ENCODE assay signal across 25 cellular contexts in genomic region chr12:5217936-5218335, GRCh38.
"Had no signal": no experiment of that assay in that cellular context is flagged by ENCODE, and none has a peak within 500 bp of the region (broad histone marks: within the 10 kb centered on the region; RNA-seq: fewer than 3 reads in every experiment).

No MANE protein-coding gene starts in this region.

- H3K27ac ChIP-seq: coronary artery, dorsolateral prefrontal cortex, epithelial cell of prostate, esophagus squamous epithelium, gastrocnemius medialis, heart right ventricle, left lung, lower lobe of right lung had no signal

- H3K36me3 Mint-ChIP-seq: mesothelial cell of epicardium, naive B cell had no signal

- FAIRE-seq: colon, islet of Langerhans, keratinocyte had no signal

- H3K4me3 Mint-ChIP-seq: mesothelial cell of epicardium, naive B cell had no signal

- H3K9me3 ChIP-seq: esophagus squamous epithelium, gastrocnemius medialis, heart right ventricle, left lung, lower lobe of right lung, mucosa of descending colon had no signal

- H3K27ac Mint-ChIP-seq: mesothelial cell of epicardium, naive B cell had no signal

- H3K4me1 Mint-ChIP-seq: mesothelial cell of epicardium, naive B cell had no signal

- H3K4me3 ChIP-seq: coronary artery, dorsolateral prefrontal cortex, esophagus squamous epithelium, gastrocnemius medialis, heart right ventricle, left lung, lower lobe of right lung, mucosa of descending colon had no signal

- H3K4me1 ChIP-seq: esophagus squamous epithelium, heart right ventricle, left lung, lower lobe of right lung had no signal

- H3K9me3 Mint-ChIP-seq: mesothelial cell of epicardium had no signal

- DNase-seq: dermis blood vessel endothelial cell; effector CD4-positive, alpha-beta T cell; effector memory CD4-positive, alpha-beta T cell; esophagus squamous epithelium; foreskin fibroblast; foreskin melanocyte; gastrocnemius medialis; glutamatergic neuron; head of caudate nucleus; heart right ventricle; hippocampal formation; left cardiac atrium; left lung; left ventricle myocardium superior; lower lobe of right lung; mesenchymal stem cell; mucosa of descending colon; naive B cell had no signal

- H3K36me3 ChIP-seq: esophagus squamous epithelium, gastrocnemius medialis, heart right ventricle, left lung, lower lobe of right lung had no signal

- H3K27me3 ChIP-seq: gastrocnemius medialis had no signal
